11 cellular contexts compared by ENCODE assay signal in the genomic region with DNA sequence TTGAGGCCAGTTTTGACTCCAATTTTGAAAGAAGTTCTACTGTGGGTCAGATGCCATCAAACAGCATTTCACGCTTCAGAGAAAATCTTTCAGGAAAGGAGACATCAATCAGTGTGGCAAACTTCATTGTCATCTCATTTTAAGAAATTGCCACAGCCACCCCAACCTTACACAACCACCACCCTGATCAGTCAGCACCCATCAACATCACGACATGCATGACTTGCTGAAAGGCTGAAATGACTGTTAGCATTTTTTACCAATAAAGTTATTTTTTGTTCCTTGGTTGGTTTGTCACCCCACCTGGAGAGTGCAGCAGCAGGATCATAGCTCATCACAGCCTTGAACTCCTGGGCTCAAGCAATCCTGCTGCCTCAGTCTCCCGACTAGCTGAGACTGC.
"Had no signal": no experiment of that assay in that cellular context is flagged by ENCODE, and none has a peak within 500 bp of the region (broad histone marks: within the 10 kb centered on the region; RNA-seq: fewer than 3 reads in every experiment).

No MANE protein-coding gene starts in this region.

- H3K4me1 Mint-ChIP-seq: nephron progenitor cell had no signal

- H3K27ac Mint-ChIP-seq: activated CD4-positive, alpha-beta T cell treated with anti-CD3 and anti-CD28 coated beads, Interleukin-2, amount 10 ng/mL, durations not matched to agents 24 days and 14 days; nephron progenitor cell had no signal

- DNase-seq: activated CD4-positive, alpha-beta T cell treated with anti-CD3 and anti-CD28 coated beads, Interleukin-2, amount 10 ng/mL, durations not matched to agents 24 days and 14 days; activated naive CD4-positive, alpha-beta T cell; dorsolateral prefrontal cortex; hippocampal formation; kidney glomerular epithelial cell; nephron progenitor cell; psoas muscle; sigmoid colon; stimulated activated CD4-positive, alpha-beta T cell treated with anti-CD3 and anti-CD28 coated beads, Interleukin-2, amount 100 ng/mL, for 48 hours; WERI-Rb-1 had no signal

- H3K9me3 Mint-ChIP-seq: activated CD4-positive, alpha-beta T cell treated with anti-CD3 and anti-CD28 coated beads, Interleukin-2, amount 10 ng/mL, durations not matched to agents 24 days and 14 days; activated T-helper 1 cell treated with anti-CD3 and anti-CD28 coated beads, Interleukin-12 subunit alpha, Interleukin-12 subunit beta, Interleukin-2, Interleukin-4 antibody, amounts not matched to agents 30 ng/mL and 10 ng/mL and 1 ng/mL, durations not matched to agents 14 hours and 24 hours and 36 hours; nephron progenitor cell had no signal

- H3K27me3 Mint-ChIP-seq: activated CD4-positive, alpha-beta T cell treated with anti-CD3 and anti-CD28 coated beads, Interleukin-2, amount 10 ng/mL, durations not matched to agents 24 days and 14 days had no signal

- H3K4me3 Mint-ChIP-seq: activated CD4-positive, alpha-beta T cell treated with anti-CD3 and anti-CD28 coated beads, Interleukin-2, amount 10 ng/mL, durations not matched to agents 24 days and 14 days; activated T-helper 1 cell treated with anti-CD3 and anti-CD28 coated beads, Interleukin-12 subunit alpha, Interleukin-12 subunit beta, Interleukin-2, Interleukin-4 antibody, amounts not matched to agents 30 ng/mL and 10 ng/mL and 1 ng/mL, durations not matched to agents 14 hours and 24 hours and 36 hours; nephron progenitor cell had no signal

- ATAC-seq: psoas muscle had no signal
